In genomic region chr22:26489447-26490036, GRCh38 we compare ENCODE assay signal across 15 cellular contexts. TPM values are rescaled to one million over a fixed set of nuclear protein-coding genes. Genes with fewer than 3 reads are reported as not detected.
DNase-seq lines count a peak whose midpoint lies in the region; ATAC-seq, FAIRE-seq and TF ChIP-seq lines count a peak whose summit lies in the region.
"Had no signal": no experiment of that assay in that cellular context is flagged by ENCODE, and none has a peak within 500 bp of the region (broad histone marks: within the 10 kb centered on the region; RNA-seq: fewer than 3 reads in every experiment).

No MANE protein-coding gene starts in this region.

- no peak for TF ChIP-seq CTCF in endothelial cell (IDR thresholded peaks at IDR 0.05; ENCODE audit: unreplicated experiment)
- no peak for TF ChIP-seq CTCF in kidney (IDR thresholded peaks at IDR 0.05; ENCODE audit: borderline replicate concordance, extremely low read depth, insufficient read depth)

- no peak overlapping the region for H3K4me3 ChIP-seq in SJCRH30
- H3K4me3 ChIP-seq in kidney (ENCODE audit: low read length in 2 of 2): no peak overlapping the region
- H3K4me3 ChIP-seq: body of pancreas, hepatocyte, SK-N-MC, skin epidermis had no signal

- H3K27ac ChIP-seq in SJCRH30 (no peak overlapping the region), kidney (ENCODE audit: low read depth in 2 of 2, low read length in 2 of 2) (no peak overlapping the region)
- H3K27ac ChIP-seq: body of pancreas, hepatocyte, SK-N-MC had no signal

- H3K4me1 Mint-ChIP-seq in activated CD4-positive, alpha-beta T cell treated with anti-CD3 and anti-CD28 coated beads, Interleukin-2, amount 10 ng/mL, durations not matched to agents 24 days and 14 days: peaks cover 26% of the 10 kb centered on the region
- H3K4me1 Mint-ChIP-seq in endothelial cell (ENCODE audit: unreplicated experiment): peaks cover 11% of the 10 kb centered on the region
- peaks cover 25% of the 10 kb centered on the region for H3K4me1 Mint-ChIP-seq in stimulated activated effector memory CD8-positive, alpha-beta T cell treated with anti-CD3 and anti-CD28 coated beads, Interleukin-12 subunit alpha, Interleukin-12 subunit beta, amount 100 ng/mL, for 72 hours

- peaks cover 46% of the 10 kb centered on the region for H3K36me3 Mint-ChIP-seq in activated CD4-positive, alpha-beta T cell treated with anti-CD3 and anti-CD28 coated beads, Interleukin-2, amount 10 ng/mL, durations not matched to agents 24 days and 14 days (ENCODE audit: low read depth)
- H3K36me3 Mint-ChIP-seq in endothelial cell (ENCODE audit: low read depth, unreplicated experiment): peaks cover 28% of the 10 kb centered on the region
- peaks cover 83% of the 10 kb centered on the region for H3K36me3 Mint-ChIP-seq in stimulated activated effector memory CD8-positive, alpha-beta T cell treated with anti-CD3 and anti-CD28 coated beads, Interleukin-12 subunit alpha, Interleukin-12 subunit beta, amount 100 ng/mL, for 72 hours

- H3K9me3 Mint-ChIP-seq in activated CD4-positive, alpha-beta T cell treated with anti-CD3 and anti-CD28 coated beads, Interleukin-2, amount 10 ng/mL, durations not matched to agents 24 days and 14 days: no peaks in the 10 kb centered on the region
- no peaks in the 10 kb centered on the region for H3K9me3 Mint-ChIP-seq in endothelial cell (ENCODE audit: unreplicated experiment)
- no peaks in the 10 kb centered on the region for H3K9me3 Mint-ChIP-seq in stimulated activated effector memory CD8-positive, alpha-beta T cell treated with anti-CD3 and anti-CD28 coated beads, Interleukin-12 subunit alpha, Interleukin-12 subunit beta, amount 100 ng/mL, for 72 hours

- H3K36me3 ChIP-seq in SJCRH30 (peaks cover 40% of the 10 kb centered on the region), kidney (ENCODE audit: control insufficient read depth in 1 of 2, insufficient read depth in 2 of 2, low read length in 2 of 2) (peaks cover 33 to 56% of the 10 kb centered on the region in 2 donors)

- DNase-seq in activated CD4-positive, alpha-beta T cell treated with anti-CD3 and anti-CD28 coated beads, Interleukin-2, amount 10 ng/mL, durations not matched to agents 24 days and 14 days: no peak
- no peak for DNase-seq in activated CD4-positive, alpha-beta T cell treated with anti-CD3 and anti-CD28 coated beads, Interleukin-2, amount 50 U/mL, for 4 hours
- DNase-seq in SJCRH30: peak; percentile 36 to 64
- no peak for DNase-seq in endothelial cell (ENCODE audit: low spot score)
- DNase-seq in stimulated activated effector memory CD8-positive, alpha-beta T cell treated with anti-CD3 and anti-CD28 coated beads, Interleukin-12 subunit alpha, Interleukin-12 subunit beta, amount 100 ng/mL, for 72 hours (ENCODE audit: low spot score in 2 of 2): no peak
- DNase-seq in Right ventricle myocardium superior: no peak
- DNase-seq in kidney: no peak
- DNase-seq in GM19239 (ENCODE audit: insufficient read length, low spot score): no peak
- DNase-seq: body of pancreas; effector CD4-positive, alpha-beta T cell; NCI-H1092 treated with DMSO at 0.1 percent for 48 hours; NCI-H524 treated with DMSO at 0.1 percent for 48 hours had no signal

- H3K9ac ChIP-seq in kidney (ENCODE audit: low read length in 2 of 2): no peak overlapping the region

- H3K27me3 ChIP-seq in SJCRH30: no peaks in the 10 kb centered on the region
- H3K27me3 ChIP-seq: body of pancreas, hepatocyte had no signal

- intact Hi-C loops in activated CD4-positive, alpha-beta T cell treated with anti-CD3 and anti-CD28 coated beads, Interleukin-2, amount 10 ng/mL, durations not matched to agents 24 days and 14 days (cut with micrococcal nuclease): no loop called here
- intact Hi-C loops in Right ventricle myocardium superior (cut with DNase I) (no loop called here), kidney (cut with DNase I) (no loop called here)

- H3K27ac Mint-ChIP-seq in activated CD4-positive, alpha-beta T cell treated with anti-CD3 and anti-CD28 coated beads, Interleukin-2, amount 10 ng/mL, durations not matched to agents 24 days and 14 days: peak overlapping the region; percentile 14
- H3K27ac Mint-ChIP-seq in endothelial cell (ENCODE audit: unreplicated experiment): peak overlapping the region; percentile 82
- H3K27ac Mint-ChIP-seq in stimulated activated effector memory CD8-positive, alpha-beta T cell treated with anti-CD3 and anti-CD28 coated beads, Interleukin-12 subunit alpha, Interleukin-12 subunit beta, amount 100 ng/mL, for 72 hours: peak overlapping the region; percentile 68

- H3K27me3 Mint-ChIP-seq in activated CD4-positive, alpha-beta T cell treated with anti-CD3 and anti-CD28 coated beads, Interleukin-2, amount 10 ng/mL, durations not matched to agents 24 days and 14 days: no peaks in the 10 kb centered on the region
- H3K27me3 Mint-ChIP-seq in endothelial cell (ENCODE audit: unreplicated experiment): no peaks in the 10 kb centered on the region

- H3K4me1 ChIP-seq in SJCRH30 (no peaks in the 10 kb centered on the region), kidney (ENCODE audit: control insufficient read depth in 1 of 2, insufficient read depth in 1 of 2, low read depth in 1 of 2, low read length in 2 of 2) (peaks cover 0 to 4% of the 10 kb centered on the region in 2 donors)

- FAIRE-seq in kidney (lab: Jason Lieb, UNC) (no peak), GM19239 (lab: Jason Lieb, UNC) (no peak)

- no peak overlapping the region for H3K4me3 Mint-ChIP-seq in activated CD4-positive, alpha-beta T cell treated with anti-CD3 and anti-CD28 coated beads, Interleukin-2, amount 10 ng/mL, durations not matched to agents 24 days and 14 days
- H3K4me3 Mint-ChIP-seq in endothelial cell (ENCODE audit: unreplicated experiment): no peak overlapping the region
- no peak overlapping the region for H3K4me3 Mint-ChIP-seq in stimulated activated effector memory CD8-positive, alpha-beta T cell treated with anti-CD3 and anti-CD28 coated beads, Interleukin-12 subunit alpha, Interleukin-12 subunit beta, amount 100 ng/mL, for 72 hours

- H3K9me3 ChIP-seq in SJCRH30 (replicated peaks) (no peaks in the 10 kb centered on the region), kidney (ENCODE audit: control insufficient read depth in 1 of 2, low read length in 2 of 2) (no peaks in the 10 kb centered on the region)
- H3K9me3 ChIP-seq: body of pancreas had no signal

- ATAC-seq in stimulated activated effector memory CD8-positive, alpha-beta T cell treated with anti-CD3 and anti-CD28 coated beads, Interleukin-12 subunit alpha, Interleukin-12 subunit beta, amount 100 ng/mL, for 72 hours: no peak
- ATAC-seq in Right ventricle myocardium superior (ENCODE audit: poor library complexity): no peak
- ATAC-seq: body of pancreas had no signal

RNA-seq across cellular contexts. Expression of gene SRRD, which starts 5.9 kb away (rescaled TPM):
- 28.1 and 32.4 TPM in 2 replicates for total RNA-seq in activated CD4-positive, alpha-beta T cell treated with anti-CD3 and anti-CD28 coated beads, Interleukin-2, amount 10 ng/mL, durations not matched to agents 24 days and 14 days
- 14.4 and 17.8 TPM in 2 replicates for total RNA-seq in SJCRH30 (2014; rRNA removed; shearing (Covaris generic))
- total RNA-seq in endothelial cell (ENCODE audit: unreplicated experiment): 19.5 TPM
- total RNA-seq in Right ventricle myocardium superior: 23.2 TPM
- 22.8 TPM for total RNA-seq in kidney
- polyA plus RNA-seq in kidney (ENCODE audit: insufficient read depth, low read depth, low replicate concordance): 20.3 TPM

RNA-seq across cellular contexts. Expression of gene HPS4, which starts 6.0 kb away (rescaled TPM):
- 47.0 and 51.2 TPM in 2 replicates for total RNA-seq in activated CD4-positive, alpha-beta T cell treated with anti-CD3 and anti-CD28 coated beads, Interleukin-2, amount 10 ng/mL, durations not matched to agents 24 days and 14 days
- 19.9 and 28.1 TPM in 2 replicates for total RNA-seq in SJCRH30 (2014; rRNA removed; shearing (Covaris generic))
- total RNA-seq in endothelial cell (ENCODE audit: unreplicated experiment) (34.2 TPM), Right ventricle myocardium superior (8.3 TPM), kidney (35.5 TPM)
- 11.9 TPM for polyA plus RNA-seq in kidney (ENCODE audit: insufficient read depth, low read depth, low replicate concordance)

RNA-seq across cellular contexts. Expression of gene TFIP11, which starts 22.7 kb away (rescaled TPM):
- 51.2 and 56.3 TPM in 2 replicates for total RNA-seq in activated CD4-positive, alpha-beta T cell treated with anti-CD3 and anti-CD28 coated beads, Interleukin-2, amount 10 ng/mL, durations not matched to agents 24 days and 14 days
- 23.4 and 26.8 TPM in 2 replicates for total RNA-seq in SJCRH30 (2014; rRNA removed; shearing (Covaris generic))
- 38.6 TPM for total RNA-seq in endothelial cell (ENCODE audit: unreplicated experiment)
- total RNA-seq in Right ventricle myocardium superior: 23.9 TPM
- total RNA-seq in kidney: 34.2 TPM
- polyA plus RNA-seq in kidney (ENCODE audit: insufficient read depth, low read depth, low replicate concordance): 26.7 TPM

Comparison
In these comparisons a context has a peak if more than half of its experiments do, and no peak if none do; other contexts are left out.
1. DNase-seq: peak in SJCRH30 (2 of 2); none in activated CD4-positive, alpha-beta T cell treated with anti-CD3 and anti-CD28 coated beads, Interleukin-2, amount 10 ng/mL, durations not matched to agents 24 days and 14 days (single experiment), activated CD4-positive, alpha-beta T cell treated with anti-CD3 and anti-CD28 coated beads, Interleukin-2, amount 50 U/mL, for 4 hours (0 of 2), endothelial cell (single experiment), stimulated activated effector memory CD8-positive, alpha-beta T cell treated with anti-CD3 and anti-CD28 coated beads, Interleukin-12 subunit alpha, Interleukin-12 subunit beta, amount 100 ng/mL, for 72 hours (0 of 2), Right ventricle myocardium superior (single experiment), kidney (single experiment) and GM19239 (single experiment).
2. H3K27ac Mint-ChIP-seq: peak in every context shown above with its lines; median percentile 82 in endothelial cell; 68 in stimulated activated effector memory CD8-positive, alpha-beta T cell treated with anti-CD3 and anti-CD28 coated beads, Interleukin-12 subunit alpha, Interleukin-12 subunit beta, amount 100 ng/mL, for 72 hours; 14 in activated CD4-positive, alpha-beta T cell treated with anti-CD3 and anti-CD28 coated beads, Interleukin-2, amount 10 ng/mL, durations not matched to agents 24 days and 14 days.